ENCODE assay signal across 1 cellular context in genomic region chr6:166387642-166388325, GRCh38.
A peak's percentile ranks its signal among the peaks of the same experiment; 100 is the strongest.
TF ChIP-seq lines count a peak whose summit lies in the region.

No MANE protein-coding gene starts in this region.

TF ChIP-seq in HepG2, 621 proteins besides CTCF, POLR2A, EP300 and RAD21 (continued from another document and continues in another):
- TF ChIP-seq ATF2 (CRISPR knock-in tag; IDR thresholded peaks at IDR 0.05) (peak; percentile 80; the same call in 1 of the 2 replicates), SYNCRIP (IDR thresholded peaks at IDR 0.05; ENCODE audit: insufficient read depth, low read depth, low read length) (no peak), RFX5 (IDR thresholded peaks at IDR 0.05; ENCODE audit: low read depth, low read length) (no peak), ZNF331 (CRISPR knock-in tag; IDR thresholded peaks at IDR 0.05) (peak; percentile 67; the same call in 1 of the 2 replicates), THRA (CRISPR knock-in tag; IDR thresholded peaks at IDR 0.05; ENCODE audit: borderline replicate concordance) (peak; percentile 88; the same call in 1 of the 2 replicates), CREBL2 (CRISPR knock-in tag; IDR thresholded peaks at IDR 0.05; ENCODE audit: borderline replicate concordance) (0 out of 2 replicates have a peak, but pooled peaks have one; percentile 44), WIZ (CRISPR knock-in tag; IDR thresholded peaks at IDR 0.05) (no peak), XBP1 (CRISPR knock-in tag; IDR thresholded peaks at IDR 0.05) (no peak), NFIB (CRISPR knock-in tag; IDR thresholded peaks at IDR 0.05; ENCODE audit: borderline replicate concordance) (no peak), RARA (CRISPR knock-in tag; IDR thresholded peaks at IDR 0.05) (peak; percentile 95), KIAA2018 (CRISPR knock-in tag; IDR thresholded peaks at IDR 0.05; ENCODE audit: borderline replicate concordance) (no peak), ZBTB44 (CRISPR knock-in tag; IDR thresholded peaks at IDR 0.05) (no peak), ATRX (CRISPR knock-in tag; IDR thresholded peaks at IDR 0.05; ENCODE audit: borderline replicate concordance) (no peak), SP4 (CRISPR knock-in tag; IDR thresholded peaks at IDR 0.05) (peak; percentile 50; the same call in 1 of the 2 replicates), ZFP90 (CRISPR knock-in tag; IDR thresholded peaks at IDR 0.05; ENCODE audit: borderline replicate concordance) (peak; percentile 65; the same call in 1 of the 2 replicates), STAT5B (CRISPR knock-in tag; IDR thresholded peaks at IDR 0.05) (no peak), KLF11 (CRISPR knock-in tag; IDR thresholded peaks at IDR 0.05) (peak; percentile 14; the same call in 1 of the 2 replicates), ZNF207 (IDR thresholded peaks at IDR 0.05; ENCODE audit: borderline replicate concordance) (no peak), ZNF276 (CRISPR knock-in tag; IDR thresholded peaks at IDR 0.05; ENCODE audit: low read depth) (peak; percentile 72; the same call in 1 of the 2 replicates), ZNF383 (CRISPR knock-in tag; IDR thresholded peaks at IDR 0.05; ENCODE audit: borderline replicate concordance) (0 out of 2 replicates have a peak, but pooled peaks have one; percentile 48), ZNF780A (CRISPR knock-in tag; IDR thresholded peaks at IDR 0.05) (0 out of 2 replicates have a peak, but pooled peaks have one; percentile 27), KLF15 (CRISPR knock-in tag; IDR thresholded peaks at IDR 0.05; ENCODE audit: borderline replicate concordance) (no peak), TGIF2 (CRISPR knock-in tag; IDR thresholded peaks at IDR 0.05) (peak; percentile 84), NFATC3 (CRISPR knock-in tag; IDR thresholded peaks at IDR 0.05) (peak; percentile 79; the same call in 1 of the 2 replicates), ZNF33B (CRISPR knock-in tag; IDR thresholded peaks at IDR 0.05) (peak; percentile 64; the same call in 1 of the 2 replicates), DDIT3 (CRISPR knock-in tag; IDR thresholded peaks at IDR 0.05) (no peak), ZNF556 (CRISPR knock-in tag; IDR thresholded peaks at IDR 0.05; ENCODE audit: borderline replicate concordance) (peak; percentile 91; the same call in 1 of the 2 replicates), TEAD3 (CRISPR knock-in tag; optimal IDR thresholded peaks at IDR 0.05; ENCODE audit: borderline replicate concordance) (peak; percentile 90), ZMYM4 (CRISPR knock-in tag; IDR thresholded peaks at IDR 0.05) (peak; percentile 73), SP1 (IDR thresholded peaks at IDR 0.05) (no peak), SP1 (CRISPR knock-in tag; IDR thresholded peaks at IDR 0.05) (0 out of 2 replicates have a peak, but pooled peaks have one; percentile 37), RFX3 (CRISPR knock-in tag; IDR thresholded peaks at IDR 0.05) (no peak), TOPORS (CRISPR knock-in tag; IDR thresholded peaks at IDR 0.05) (no peak), NAIF1 (CRISPR knock-in tag; IDR thresholded peaks at IDR 0.05; ENCODE audit: borderline replicate concordance) (0 out of 2 replicates have a peak, but pooled peaks have one; percentile 78), ZNF317 (CRISPR knock-in tag; IDR thresholded peaks at IDR 0.05) (no peak), ZFP37 (CRISPR knock-in tag; IDR thresholded peaks at IDR 0.05; ENCODE audit: borderline replicate concordance) (0 out of 2 replicates have a peak, but pooled peaks have one; percentile 71), PHF8 (CRISPR knock-in tag; IDR thresholded peaks at IDR 0.05) (no peak), KDM4B (CRISPR knock-in tag; IDR thresholded peaks at IDR 0.05) (no peak), IRF9 (CRISPR knock-in tag; IDR thresholded peaks at IDR 0.05; ENCODE audit: borderline replicate concordance) (no peak), ZNF138 (CRISPR knock-in tag; IDR thresholded peaks at IDR 0.05; ENCODE audit: low read depth) (no peak), ZNF616 (CRISPR knock-in tag; IDR thresholded peaks at IDR 0.05; ENCODE audit: low read depth) (0 out of 2 replicates have a peak, but pooled peaks have one; percentile 80), NRL (CRISPR knock-in tag; IDR thresholded peaks at IDR 0.05; ENCODE audit: borderline replicate concordance) (no peak), TIGD3 (CRISPR knock-in tag; IDR thresholded peaks at IDR 0.05; ENCODE audit: borderline replicate concordance) (no peak), KAT2B (IDR thresholded peaks at IDR 0.05; ENCODE audit: borderline replicate concordance, low read depth, low read length) (no peak), BORCS8-MEF2B (CRISPR knock-in tag; IDR thresholded peaks at IDR 0.05) (peak; percentile 65), RXRB (CRISPR knock-in tag; IDR thresholded peaks at IDR 0.05; ENCODE audit: borderline replicate concordance) (peak; percentile 95), E2F1 (CRISPR knock-in tag; IDR thresholded peaks at IDR 0.05) (peak; percentile 21; the same call in 1 of the 2 replicates)
